Comparison of ENCODE assay signal across 10 cellular contexts in genomic region chr9:89878687-89879086, GRCh38.
DNase-seq lines count a peak whose midpoint lies in the region; ATAC-seq and TF ChIP-seq lines count a peak whose summit lies in the region.
"Had no signal": no experiment of that assay in that cellular context is flagged by ENCODE, and none has a peak within 500 bp of the region (broad histone marks: within the 10 kb centered on the region; RNA-seq: fewer than 3 reads in every experiment).

No MANE protein-coding gene starts in this region.

- no peaks in the 10 kb centered on the region for H3K79me2 ChIP-seq in GM23248 (ENCODE audit: insufficient read depth)

- ATAC-seq in right cardiac atrium = peak; percentile 86 to 87
- ATAC-seq in GM21528 (IDR thresholded peaks at IDR 0.05; ENCODE audit: low FRiP score, unreplicated experiment) = no peak
- no peak for ATAC-seq in HG02623 (IDR thresholded peaks at IDR 0.05; ENCODE audit: unreplicated experiment)

- H3K4me2 ChIP-seq in GM23248 (ENCODE audit: unreplicated experiment) = no peak overlapping the region

- no peaks in the 10 kb centered on the region for H3K27me3 ChIP-seq in Peyer's patch
- no peaks in the 10 kb centered on the region for H3K27me3 ChIP-seq in right cardiac atrium (ENCODE audit: control insufficient read depth, insufficient read depth)
- H3K27me3 ChIP-seq in spleen (replicated peaks in 1 of 7) = no peaks in the 10 kb centered on the region
- H3K27me3 ChIP-seq in GM23248 (replicated peaks; ENCODE audit: insufficient read depth) = no peaks in the 10 kb centered on the region

- H3K9ac ChIP-seq in GM23248 = no peak overlapping the region

- H4K20me1 ChIP-seq in GM23248 (ENCODE audit: insufficient read depth) = no peaks in the 10 kb centered on the region

- TF ChIP-seq POLR2A in Peyer's patch (IDR thresholded peaks at IDR 0.05) (no peak), spleen (IDR thresholded peaks at IDR 0.05) (no peak)

- TF ChIP-seq CTCF in Peyer's patch (IDR thresholded peaks at IDR 0.05) (no peak), spleen (IDR thresholded peaks at IDR 0.05 in 8 of 11, conservative IDR thresholded peaks at IDR 0.05 in 3 of 11) (no peak)

- WGBS in right cardiac atrium = 44% methylated on average over 6 of the region's 6 CpGs
- WGBS in spleen, 5 donors = 59 to 85% (median 77%) methylated on average over 6 of the region's 6 CpGs
- WGBS in GM23248 (ENCODE audit: low coverage in 1 of 2, low lambda C conversion rate in 2 of 2, missing lambda C conversion rate in 2 of 2), 2 experiments = 23 to 31% methylated on average over 6 of the region's 6 CpGs

- H2AFZ ChIP-seq in GM23248 = no peak overlapping the region

- H3K4me1 ChIP-seq in Peyer's patch = peaks cover 0 to 12% (median 0%) of the 10 kb centered on the region in 4 donors
- peaks cover 25% of the 10 kb centered on the region for H3K4me1 ChIP-seq in right cardiac atrium (ENCODE audit: control insufficient read depth, insufficient read depth, low read length)
- peaks cover 0 to 5% (median 0%) of the 10 kb centered on the region in 6 donors for H3K4me1 ChIP-seq in spleen
- no peaks in the 10 kb centered on the region for H3K4me1 ChIP-seq in GM23248 (ENCODE audit: insufficient read depth)

- in situ Hi-C loops in GM23248 (cut with MboI) = no loop called here

- peak overlapping the region in 3 of 4 donors; percentile 32 to 59 (median 50) for H3K27ac ChIP-seq in Peyer's patch
- H3K27ac ChIP-seq in right cardiac atrium (ENCODE audit: low read length) = peak overlapping the region; percentile 97
- no peak overlapping the region for H3K27ac ChIP-seq in spleen
- no peak overlapping the region for H3K27ac ChIP-seq in GM23248

- H3K9me3 ChIP-seq in Peyer's patch (no peaks in the 10 kb centered on the region), right cardiac atrium (ENCODE audit: control insufficient read depth, low read length) (no peaks in the 10 kb centered on the region), spleen (no peaks in the 10 kb centered on the region), GM23248 (ENCODE audit: low read depth) (no peaks in the 10 kb centered on the region)

- H3F3A ChIP-seq in GM23248 (ENCODE audit: insufficient read depth) = no peaks in the 10 kb centered on the region

- intact Hi-C loops in right cardiac atrium (cut with DNase I) = loop anchor here in 1 of 4 donors (10.0 kb wide), 2 partner anchors 126 to 274 kb away; partner anchors contain the start of gene GADD45G
- intact Hi-C loops in spleen (cut with DNase I; ENCODE audit: low total_unique reads) = no loop called here

- no peaks in the 10 kb centered on the region for H3K9me2 ChIP-seq in GM23248 (ENCODE audit: insufficient read depth)

- peak; percentile 11 for DNase-seq in NCI-H1436 (lab: John Stamatoyannopoulos, UW)
- DNase-seq in Peyer's patch = peak; percentile 16 to 61 (median 58)
- peak; percentile 84 to 91 (median 91) for DNase-seq in right cardiac atrium
- DNase-seq in spleen = peak; percentile 70
- DNase-seq in GM23248 = no peak
- DNase-seq in iPS-NIHi11 (ENCODE audit: low spot score) = no peak
- DNase-seq: kidney glomerular epithelial cell, SW 1271 had no signal

- no peaks in the 10 kb centered on the region for H3K36me3 ChIP-seq in Peyer's patch
- no peaks in the 10 kb centered on the region for H3K36me3 ChIP-seq in spleen
- H3K36me3 ChIP-seq in GM23248 (ENCODE audit: low read depth) = no peaks in the 10 kb centered on the region

- H3K4me3 ChIP-seq in Peyer's patch (no peak overlapping the region), right cardiac atrium (ENCODE audit: low read length) (no peak overlapping the region), spleen (no peak overlapping the region), GM23248 (no peak overlapping the region)

Comparison
In these comparisons a context has a peak if more than half of its experiments do, and no peak if none do; other contexts are left out.
1. DNase-seq: peak in NCI-H1436 (single experiment), Peyer's patch (3 of 3), right cardiac atrium (3 of 3) and spleen (single experiment); none in GM23248 (single experiment) and iPS-NIHi11 (single experiment).
2. H3K27ac ChIP-seq: peak in Peyer's patch (3 of 4) and right cardiac atrium (single experiment); none in spleen (0 of 8) and GM23248 (single experiment).
3. ATAC-seq: peak in right cardiac atrium (2 of 2); none in GM21528 (single experiment) and HG02623 (single experiment).